In the genomic region with DNA sequence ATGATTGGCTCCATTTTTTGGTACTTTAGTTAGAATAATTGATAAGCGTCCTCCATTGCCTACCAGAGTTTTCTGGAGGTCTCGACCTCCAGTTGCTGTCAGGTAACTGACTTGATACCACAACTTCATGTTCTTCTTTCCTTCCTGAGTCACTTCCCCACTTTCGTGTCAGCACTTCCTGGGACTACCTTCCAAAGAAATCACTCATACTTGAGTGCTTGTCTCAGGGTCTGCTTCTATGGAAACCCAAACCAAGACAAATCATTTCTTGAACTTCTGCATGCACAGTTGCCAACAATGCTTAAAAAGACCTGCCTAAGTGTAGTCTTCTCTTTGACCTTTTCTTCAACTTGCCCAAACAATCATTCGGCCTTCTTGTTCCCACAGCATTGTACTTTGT, we compare ENCODE assay signal across 23 cellular contexts.
"Had no signal": no experiment of that assay in that cellular context is flagged by ENCODE, and none has a peak within 500 bp of the region (broad histone marks: within the 10 kb centered on the region; RNA-seq: fewer than 3 reads in every experiment).

No MANE protein-coding gene starts in this region.

- H3K4me1 ChIP-seq: left lung, lower lobe of right lung, right atrium auricular region, right lobe of liver, transverse colon, upper lobe of left lung, vagina had no signal

- H3K27ac ChIP-seq: left lung, lower lobe of right lung, ovary, right atrium auricular region, right lobe of liver, transverse colon, upper lobe of left lung, vagina had no signal

- ATAC-seq: left colon; left lung; lower lobe of right lung; natural killer cell; right lobe of liver; stimulated activated memory B cell treated with anti-CD40 and anti-IgM and Interleukin-4, amounts not matched to agents 10 μg/mL and 1 μg/mL and 100 μg/mL, for 72 hours; stimulated activated naive CD8-positive, alpha-beta T cell treated with anti-CD3 and anti-CD28 coated beads, Interleukin-15, amount 100 ng/mL, for 72 hours had no signal

- H3K4me3 ChIP-seq: left lung, lower lobe of right lung, ovary, right atrium auricular region, right lobe of liver, smooth muscle cell, transverse colon, upper lobe of left lung, vagina had no signal

- H3K27me3 ChIP-seq: left lung, ovary, right atrium auricular region, transverse colon, upper lobe of left lung, vagina had no signal

- H3K9me3 ChIP-seq: lower lobe of right lung, ovary, right atrium auricular region, right lobe of liver, transverse colon, upper lobe of left lung, vagina had no signal

- H3K4me2 ChIP-seq: smooth muscle cell had no signal

- DNase-seq: hippocampal formation; kidney glomerular epithelial cell; left colon; left lung; lower lobe of right lung; mesendoderm; naive B cell; natural killer cell; ovary; right lobe of liver; stimulated activated CD4-positive, alpha-beta T cell treated with anti-CD3 and anti-CD28 coated beads, Interleukin-1b, Interleukin-23, amount 100 ng/mL, for 48 hours; stimulated activated CD4-positive, alpha-beta T cell treated with anti-CD3 and anti-CD28 coated beads, Interleukin-2, amount 100 ng/mL, for 48 hours; stimulated activated CD4-positive, alpha-beta T cell treated with anti-CD3 and anti-CD28 coated beads, Interleukin-4, amount 100 ng/mL, for 4 hours; stimulated activated CD8-positive, alpha-beta memory T cell treated with anti-CD3 and anti-CD28 coated beads, Interleukin-4, amount 100 ng/mL, for 48 hours; stimulated activated naive CD4-positive, alpha-beta T cell treated with Interleukin-2 at 50 U/mL for 16 hours; stimulated activated naive CD8-positive, alpha-beta T cell treated with anti-CD3 and anti-CD28 coated beads, Interleukin-15, amount 100 ng/mL, for 72 hours; substantia nigra; transverse colon; upper lobe of left lung had no signal

- H3K36me3 ChIP-seq: left lung, lower lobe of right lung, ovary, right atrium auricular region, right lobe of liver, transverse colon, upper lobe of left lung, vagina had no signal
